In genomic region chr7:153472516-153472915, GRCh38 we compare ENCODE assay signal across 24 cellular contexts.
"Had no signal": no experiment of that assay in that cellular context is flagged by ENCODE, and none has a peak within 500 bp of the region (broad histone marks: within the 10 kb centered on the region; RNA-seq: fewer than 3 reads in every experiment).

No MANE protein-coding gene starts in this region.

- H3K27ac ChIP-seq: coronary artery, dorsolateral prefrontal cortex, esophagus muscularis mucosa, foreskin keratinocyte, gastroesophageal sphincter, hepatocyte, lower lobe of right lung had no signal

- H3K27ac Mint-ChIP-seq: immature natural killer cell, mesothelial cell of epicardium had no signal

- H3K9me3 ChIP-seq: esophagus muscularis mucosa, gastroesophageal sphincter, heart left ventricle, lower lobe of right lung had no signal

- H3K4me3 ChIP-seq: coronary artery, dorsolateral prefrontal cortex, esophagus muscularis mucosa, gastroesophageal sphincter, heart left ventricle, hepatocyte, lower lobe of right lung, mucosa of descending colon had no signal

- DNase-seq: dermis blood vessel endothelial cell; dorsolateral prefrontal cortex; effector CD4-positive, alpha-beta T cell; effector memory CD4-positive, alpha-beta T cell; hypothalamus; immature natural killer cell; islet precursor cell; kidney; kidney glomerular epithelial cell; left ventricle myocardium superior; lower lobe of right lung; mesenchymal stem cell; mucosa of descending colon had no signal

- H3K4me1 Mint-ChIP-seq: immature natural killer cell, mesothelial cell of epicardium had no signal

- FAIRE-seq: colon, endothelial cell of umbilical vein, frontal cortex, kidney had no signal

- H3K4me3 Mint-ChIP-seq: immature natural killer cell, mesothelial cell of epicardium had no signal

- H3K4me1 ChIP-seq: foreskin keratinocyte, lower lobe of right lung had no signal

- H3K27me3 ChIP-seq: esophagus muscularis mucosa, foreskin keratinocyte, gastroesophageal sphincter, hepatocyte had no signal

- H3K36me3 Mint-ChIP-seq: immature natural killer cell had no signal

- ATAC-seq: gastroesophageal sphincter, left lobe of liver, mucosa of descending colon had no signal

- H3K36me3 ChIP-seq: esophagus muscularis mucosa, gastroesophageal sphincter, heart left ventricle, lower lobe of right lung had no signal
